Comparison of ENCODE assay signal across 19 cellular contexts in the genomic region with DNA sequence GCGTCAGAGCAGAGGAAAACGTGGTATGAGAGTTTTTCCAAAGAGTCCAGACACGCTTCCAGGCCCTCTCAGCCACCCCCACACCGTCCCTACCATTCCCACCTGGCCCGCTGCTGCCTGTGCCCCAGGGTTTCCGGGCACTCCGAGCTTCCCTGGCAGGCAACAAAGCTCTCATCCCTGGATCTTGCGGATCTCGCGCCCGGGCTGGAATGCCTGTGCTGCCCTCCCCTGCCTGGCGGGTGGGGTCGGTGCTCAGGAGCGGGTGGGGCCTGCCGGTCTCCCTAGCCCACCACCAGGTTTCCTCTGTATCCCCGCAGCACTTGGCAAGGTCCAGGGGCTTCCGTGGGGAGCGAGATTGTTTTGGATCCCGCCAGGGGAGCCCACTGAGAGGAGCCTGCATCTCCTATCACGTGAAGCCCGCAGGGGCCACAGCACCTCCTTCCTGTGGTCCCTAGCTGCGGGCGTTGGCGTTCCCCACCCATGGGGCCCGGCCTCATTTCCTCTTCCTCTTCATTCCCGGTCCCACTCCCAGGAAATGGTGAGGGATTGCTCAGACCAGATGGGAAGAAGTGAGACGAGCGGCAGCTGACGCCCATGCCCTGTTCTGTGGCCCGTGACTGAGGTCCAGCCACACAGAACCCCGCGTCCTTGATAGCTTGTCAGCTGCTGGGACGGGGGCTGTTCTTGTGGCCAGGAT. TPM values are rescaled to one million over a fixed set of nuclear protein-coding genes. Genes with fewer than 3 reads are reported as not detected.
"Had no signal": no experiment of that assay in that cellular context is flagged by ENCODE, and none has a peak within 500 bp of the region (broad histone marks: within the 10 kb centered on the region; RNA-seq: fewer than 3 reads in every experiment).

No MANE protein-coding gene starts in this region.

- H3K36me3 Mint-ChIP-seq: activated CD4-positive, alpha-beta memory T cell treated with anti-CD3 and anti-CD28 coated beads for 36 hours had no signal

- H3K27ac ChIP-seq: foreskin keratinocyte, psoas muscle, testis had no signal

- H3K27me3 ChIP-seq: foreskin keratinocyte, testis had no signal

- H3K27me3 Mint-ChIP-seq: activated CD4-positive, alpha-beta memory T cell treated with anti-CD3 and anti-CD28 coated beads for 36 hours; activated naive CD8-positive, alpha-beta T cell treated with anti-CD3 and anti-CD28 coated beads, Interleukin-2, amount 10 ng/mL, durations not matched to agents 7 days and 5 days; naive thymus-derived CD8-positive, alpha-beta T cell had no signal

- H3K9me3 Mint-ChIP-seq: activated CD4-positive, alpha-beta memory T cell treated with anti-CD3 and anti-CD28 coated beads for 36 hours; activated naive CD8-positive, alpha-beta T cell treated with anti-CD3 and anti-CD28 coated beads, Interleukin-2, amount 10 ng/mL, durations not matched to agents 7 days and 5 days; naive thymus-derived CD8-positive, alpha-beta T cell had no signal

- ATAC-seq: foreskin keratinocyte, psoas muscle had no signal

- DNase-seq: activated CD4-positive, alpha-beta memory T cell treated with anti-CD3 and anti-CD28 coated beads for 36 hours; activated CD4-positive, alpha-beta T cell treated with anti-CD3 and anti-CD28 coated beads for 1 hour; activated gamma-delta T cell treated with Interleukin-2 at 50 U/mL for 16 hours; activated naive CD8-positive, alpha-beta T cell treated with anti-CD3 and anti-CD28 coated beads, Interleukin-2, amount 10 ng/mL, durations not matched to agents 7 days and 5 days; activated T-cell treated with anti-CD3 and anti-CD28 coated beads, Interleukin-2, amount 50 U/mL, for 48 hours; aorta; effector CD4-positive, alpha-beta T cell; foreskin keratinocyte; islet precursor cell; naive thymus-derived CD8-positive, alpha-beta T cell; psoas muscle; stimulated activated CD4-positive, alpha-beta T cell treated with anti-CD3 and anti-CD28 coated beads, Interleukin-2, amount 100 ng/mL, for 48 hours; stimulated activated naive CD8-positive, alpha-beta T cell treated with anti-CD3 and anti-CD28 coated beads, Interleukin-15, Interleukin-2, amounts not matched to agents 100 U/mL and 50 U/mL, for 24 hours; testis had no signal

- H3K9me3 ChIP-seq: psoas muscle, testis had no signal

- H3K4me3 ChIP-seq: lung, psoas muscle, testis had no signal

- H3K4me3 Mint-ChIP-seq: activated CD4-positive, alpha-beta memory T cell treated with anti-CD3 and anti-CD28 coated beads for 36 hours had no signal

- H3K4me1 ChIP-seq: foreskin keratinocyte had no signal

RNA-seq across cellular contexts. Expression of gene NTN3, which starts 14.9 kb away (rescaled TPM):
- total RNA-seq: activated CD4-positive, alpha-beta memory T cell treated with anti-CD3 and anti-CD28 coated beads for 36 hours; activated naive CD8-positive, alpha-beta T cell treated with anti-CD3 and anti-CD28 coated beads, Interleukin-2, amount 10 ng/mL, durations not matched to agents 7 days and 5 days; bronchial epithelial cell; mononuclear cell; naive thymus-derived CD8-positive, alpha-beta T cell; ureter had no signal
- polyA plus RNA-seq: aorta; endothelial cell of umbilical vein; foreskin keratinocyte; naive thymus-derived CD8-positive, alpha-beta T cell had no signal

RNA-seq across cellular contexts. Expression of gene TEDC2, which starts 26.1 kb away (rescaled TPM):
- total RNA-seq: mononuclear cell had no signal
